ENCODE assay signal across 1 cellular context in genomic region chr16:57800213-57801097, GRCh38.
TF ChIP-seq lines count a peak whose summit lies in the region.

No MANE protein-coding gene starts in this region.

TF ChIP-seq in K562, 482 proteins besides CTCF, POLR2A, EP300 and RAD21 (continued from another document and continues in another):
- TF ChIP-seq, protein P1, sequence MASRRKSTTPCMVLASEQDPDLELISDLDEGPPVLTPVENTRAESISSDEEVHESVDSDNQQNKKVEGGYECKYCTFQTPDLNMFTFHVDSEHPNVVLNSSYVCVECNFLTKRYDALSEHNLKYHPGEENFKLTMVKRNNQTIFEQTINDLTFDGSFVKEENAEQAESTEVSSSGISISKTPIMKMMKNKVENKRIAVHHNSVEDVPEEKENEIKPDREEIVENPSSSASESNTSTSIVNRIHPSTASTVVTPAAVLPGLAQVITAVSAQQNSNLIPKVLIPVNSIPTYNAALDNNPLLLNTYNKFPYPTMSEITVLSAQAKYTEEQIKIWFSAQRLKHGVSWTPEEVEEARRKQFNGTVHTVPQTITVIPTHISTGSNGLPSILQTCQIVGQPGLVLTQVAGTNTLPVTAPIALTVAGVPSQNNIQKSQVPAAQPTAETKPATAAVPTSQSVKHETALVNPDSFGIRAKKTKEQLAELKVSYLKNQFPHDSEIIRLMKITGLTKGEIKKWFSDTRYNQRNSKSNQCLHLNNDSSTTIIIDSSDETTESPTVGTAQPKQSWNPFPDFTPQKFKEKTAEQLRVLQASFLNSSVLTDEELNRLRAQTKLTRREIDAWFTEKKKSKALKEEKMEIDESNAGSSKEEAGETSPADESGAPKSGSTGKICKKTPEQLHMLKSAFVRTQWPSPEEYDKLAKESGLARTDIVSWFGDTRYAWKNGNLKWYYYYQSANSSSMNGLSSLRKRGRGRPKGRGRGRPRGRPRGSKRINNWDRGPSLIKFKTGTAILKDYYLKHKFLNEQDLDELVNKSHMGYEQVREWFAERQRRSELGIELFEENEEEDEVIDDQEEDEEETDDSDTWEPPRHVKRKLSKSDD (conservative IDR thresholded peaks at IDR 0.05; ENCODE audit: low read length) = no peak
- TF ChIP-seq OTX1 (CRISPR knock-in tag; IDR thresholded peaks at IDR 0.05) (no peak), BRD9 (IDR thresholded peaks at IDR 0.05; ENCODE audit: low read depth, partially characterized antibody) (peak; percentile 60), HLTF (IDR thresholded peaks at IDR 0.05) (no peak), ZNF76 (CRISPR knock-in tag; IDR thresholded peaks at IDR 0.05; ENCODE audit: borderline replicate concordance) (no peak), ZNF518B (CRISPR knock-in tag; IDR thresholded peaks at IDR 0.05) (no peak), SP1 (CRISPR knock-in tag; IDR thresholded peaks at IDR 0.05) (no peak), NR2C1 (IDR thresholded peaks at IDR 0.05) (no peak), NR2C1 (tag; IDR thresholded peaks at IDR 0.05) (no peak), CXXC5 (CRISPR knock-in tag; IDR thresholded peaks at IDR 0.05) (peak; percentile 58), RBM15 (IDR thresholded peaks at IDR 0.05; ENCODE audit: insufficient read depth, low read length) (no peak), GABPB2 (CRISPR knock-in tag; conservative IDR thresholded peaks at IDR 0.05) (no peak), ADNP (tag; IDR thresholded peaks at IDR 0.05) (no peak), KDM4B (IDR thresholded peaks at IDR 0.05; ENCODE audit: borderline replicate concordance in 2 of 2, low read depth in 1 of 2) (no peak), XRCC4 (IDR thresholded peaks at IDR 0.05; ENCODE audit: extremely low read depth, insufficient read depth, insufficient read length) (no peak), KAT8 (IDR thresholded peaks at IDR 0.05; ENCODE audit: low read depth) (no peak), NR2F6 (CRISPR knock-in tag; IDR thresholded peaks at IDR 0.05) (no peak), RFX1 (IDR thresholded peaks at IDR 0.05) (no peak), SAP30 (IDR thresholded peaks at IDR 0.05; ENCODE audit: borderline replicate concordance, insufficient read depth, low read depth, low read length, poor library complexity, severe bottlenecking) (no peak), ZBED1 (IDR thresholded peaks at IDR 0.05) (no peak), ZNF655 (CRISPR knock-in tag; IDR thresholded peaks at IDR 0.05) (no peak), LCOR (CRISPR knock-in tag; IDR thresholded peaks at IDR 0.05) (no peak), TARDBP (IDR thresholded peaks at IDR 0.05) (no peak), SLC30A9 (CRISPR knock-in tag; IDR thresholded peaks at IDR 0.05) (no peak), ZNF589 (CRISPR knock-in tag; IDR thresholded peaks at IDR 0.05; ENCODE audit: low read depth) (no peak), UBTF (IDR thresholded peaks at IDR 0.05; ENCODE audit: borderline replicate concordance in 1 of 2, low read depth in 2 of 2, low read length in 2 of 2) (0 out of 4 replicates have a peak, but pooled peaks of 1 of the 2 experiments have one; percentile 63), DMBX1 (CRISPR knock-in tag; IDR thresholded peaks at IDR 0.05; ENCODE audit: borderline replicate concordance) (no peak; the same call in 1 of the 2 replicates), THAP7 (CRISPR knock-in tag; IDR thresholded peaks at IDR 0.05) (no peak), ZNF780A (CRISPR knock-in tag; IDR thresholded peaks at IDR 0.05) (no peak), NEUROD1 (IDR thresholded peaks at IDR 0.05; ENCODE audit: borderline replicate concordance, low read depth, low read length, partially characterized antibody) (peak; percentile 16), BMI1 (IDR thresholded peaks at IDR 0.05; ENCODE audit: low read length) (no peak)
- TF ChIP-seq, protein P2, sequence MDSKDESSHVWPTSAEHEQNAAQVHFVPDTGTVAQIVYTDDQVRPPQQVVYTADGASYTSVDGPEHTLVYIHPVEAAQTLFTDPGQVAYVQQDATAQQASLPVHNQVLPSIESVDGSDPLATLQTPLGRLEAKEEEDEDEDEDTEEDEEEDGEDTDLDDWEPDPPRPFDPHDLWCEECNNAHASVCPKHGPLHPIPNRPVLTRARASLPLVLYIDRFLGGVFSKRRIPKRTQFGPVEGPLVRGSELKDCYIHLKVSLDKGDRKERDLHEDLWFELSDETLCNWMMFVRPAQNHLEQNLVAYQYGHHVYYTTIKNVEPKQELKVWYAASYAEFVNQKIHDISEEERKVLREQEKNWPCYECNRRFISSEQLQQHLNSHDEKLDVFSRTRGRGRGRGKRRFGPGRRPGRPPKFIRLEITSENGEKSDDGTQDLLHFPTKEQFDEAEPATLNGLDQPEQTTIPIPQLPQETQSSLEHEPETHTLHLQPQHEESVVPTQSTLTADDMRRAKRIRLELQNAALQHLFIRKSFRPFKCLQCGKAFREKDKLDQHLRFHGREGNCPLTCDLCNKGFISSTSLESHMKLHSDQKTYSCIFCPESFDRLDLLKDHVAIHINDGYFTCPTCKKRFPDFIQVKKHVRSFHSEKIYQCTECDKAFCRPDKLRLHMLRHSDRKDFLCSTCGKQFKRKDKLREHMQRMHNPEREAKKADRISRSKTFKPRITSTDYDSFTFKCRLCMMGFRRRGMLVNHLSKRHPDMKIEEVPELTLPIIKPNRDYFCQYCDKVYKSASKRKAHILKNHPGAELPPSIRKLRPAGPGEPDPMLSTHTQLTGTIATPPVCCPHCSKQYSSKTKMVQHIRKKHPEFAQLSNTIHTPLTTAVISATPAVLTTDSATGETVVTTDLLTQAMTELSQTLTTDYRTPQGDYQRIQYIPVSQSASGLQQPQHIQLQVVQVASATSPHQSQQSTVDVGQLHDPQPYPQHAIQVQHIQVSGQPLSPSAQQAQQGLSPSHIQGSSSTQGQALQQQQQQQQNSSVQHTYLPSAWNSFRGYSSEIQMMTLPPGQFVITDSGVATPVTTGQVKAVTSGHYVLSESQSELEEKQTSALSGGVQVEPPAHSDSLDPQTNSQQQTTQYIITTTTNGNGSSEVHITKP (IDR thresholded peaks at IDR 0.05; ENCODE audit: partially characterized antibody) = no peak
- TF ChIP-seq, protein P3, sequence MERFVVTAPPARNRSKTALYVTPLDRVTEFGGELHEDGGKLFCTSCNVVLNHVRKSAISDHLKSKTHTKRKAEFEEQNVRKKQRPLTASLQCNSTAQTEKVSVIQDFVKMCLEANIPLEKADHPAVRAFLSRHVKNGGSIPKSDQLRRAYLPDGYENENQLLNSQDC (CRISPR knock-in tag; IDR thresholded peaks at IDR 0.05) = no peak
- TF ChIP-seq, protein P4, sequence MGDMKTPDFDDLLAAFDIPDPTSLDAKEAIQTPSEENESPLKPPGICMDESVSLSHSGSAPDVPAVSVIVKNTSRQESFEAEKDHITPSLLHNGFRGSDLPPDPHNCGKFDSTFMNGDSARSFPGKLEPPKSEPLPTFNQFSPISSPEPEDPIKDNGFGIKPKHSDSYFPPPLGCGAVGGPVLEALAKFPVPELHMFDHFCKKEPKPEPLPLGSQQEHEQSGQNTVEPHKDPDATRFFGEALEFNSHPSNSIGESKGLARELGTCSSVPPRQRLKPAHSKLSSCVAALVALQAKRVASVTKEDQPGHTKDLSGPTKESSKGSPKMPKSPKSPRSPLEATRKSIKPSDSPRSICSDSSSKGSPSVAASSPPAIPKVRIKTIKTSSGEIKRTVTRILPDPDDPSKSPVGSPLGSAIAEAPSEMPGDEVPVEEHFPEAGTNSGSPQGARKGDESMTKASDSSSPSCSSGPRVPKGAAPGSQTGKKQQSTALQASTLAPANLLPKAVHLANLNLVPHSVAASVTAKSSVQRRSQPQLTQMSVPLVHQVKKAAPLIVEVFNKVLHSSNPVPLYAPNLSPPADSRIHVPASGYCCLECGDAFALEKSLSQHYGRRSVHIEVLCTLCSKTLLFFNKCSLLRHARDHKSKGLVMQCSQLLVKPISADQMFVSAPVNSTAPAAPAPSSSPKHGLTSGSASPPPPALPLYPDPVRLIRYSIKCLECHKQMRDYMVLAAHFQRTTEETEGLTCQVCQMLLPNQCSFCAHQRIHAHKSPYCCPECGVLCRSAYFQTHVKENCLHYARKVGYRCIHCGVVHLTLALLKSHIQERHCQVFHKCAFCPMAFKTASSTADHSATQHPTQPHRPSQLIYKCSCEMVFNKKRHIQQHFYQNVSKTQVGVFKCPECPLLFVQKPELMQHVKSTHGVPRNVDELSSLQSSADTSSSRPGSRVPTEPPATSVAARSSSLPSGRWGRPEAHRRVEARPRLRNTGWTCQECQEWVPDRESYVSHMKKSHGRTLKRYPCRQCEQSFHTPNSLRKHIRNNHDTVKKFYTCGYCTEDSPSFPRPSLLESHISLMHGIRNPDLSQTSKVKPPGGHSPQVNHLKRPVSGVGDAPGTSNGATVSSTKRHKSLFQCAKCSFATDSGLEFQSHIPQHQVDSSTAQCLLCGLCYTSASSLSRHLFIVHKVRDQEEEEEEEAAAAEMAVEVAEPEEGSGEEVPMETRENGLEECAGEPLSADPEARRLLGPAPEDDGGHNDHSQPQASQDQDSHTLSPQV (IDR thresholded peaks at IDR 0.05) = 0 out of 2 replicates have a peak, but pooled peaks have one; percentile 22
